In the genomic region with DNA sequence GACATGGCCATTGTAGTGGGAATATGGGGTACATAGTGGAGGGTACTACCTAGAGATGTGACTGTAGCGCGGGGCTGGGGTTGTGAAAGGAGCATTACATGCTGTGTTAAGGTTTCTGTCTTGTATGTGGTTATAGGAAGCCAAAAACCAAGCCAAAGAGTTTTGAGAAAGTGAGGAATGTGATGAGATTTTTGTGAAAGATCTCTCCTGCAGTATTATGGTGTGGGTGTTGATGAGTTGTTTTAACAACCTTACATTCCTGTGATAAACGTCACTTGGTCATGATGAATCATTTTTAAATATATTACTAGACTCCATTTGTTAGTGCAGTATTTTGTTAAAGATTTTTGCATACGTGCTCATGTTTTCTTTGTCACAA, we compare ENCODE assay signal across 1 cellular context.
TF ChIP-seq lines count a peak whose summit lies in the region.

No MANE protein-coding gene starts in this region.

TF ChIP-seq in H1, 55 proteins besides CTCF, POLR2A, EP300 and RAD21 (continued from another document):
- TF ChIP-seq KDM4A (IDR thresholded peaks at IDR 0.05; ENCODE audit: low read depth, low read length, severe bottlenecking) (no peak), SP4 (IDR thresholded peaks at IDR 0.05; ENCODE audit: low read length) (no peak), E2F6 (IDR thresholded peaks at IDR 0.05) (no peak), SIRT6 (IDR thresholded peaks at IDR 0.05; ENCODE audit: low read length) (no peak), SAP30 (IDR thresholded peaks at IDR 0.05; ENCODE audit: insufficient read depth, insufficient replicate concordance, low read length) (no peak), SRF (IDR thresholded peaks at IDR 0.05; ENCODE audit: low read depth, low read length) (no peak), HDAC2 (IDR thresholded peaks at IDR 0.05; ENCODE audit: borderline replicate concordance in 1 of 2, low read depth in 2 of 2, low read length in 2 of 2) (no peak), CBX5 (IDR thresholded peaks at IDR 0.05; ENCODE audit: low read depth, low read length) (no peak), GABPA (IDR thresholded peaks at IDR 0.05; ENCODE audit: borderline replicate concordance, insufficient read depth, low read length) (no peak), BRCA1 (IDR thresholded peaks at IDR 0.05; ENCODE audit: low read depth, low read length) (no peak), TEAD4 (IDR thresholded peaks at IDR 0.05; ENCODE audit: low read depth, low read length) (no peak), POLR2AphosphoS5 (IDR thresholded peaks at IDR 0.05; ENCODE audit: low read depth, low read length) (no peak), SUZ12 (IDR thresholded peaks at IDR 0.05; ENCODE audit: low read length) (no peak), JUND (IDR thresholded peaks at IDR 0.05; ENCODE audit: low read length) (no peak)
